In genomic region chr10:98133075-98133752, GRCh38 we compare ENCODE assay signal across 1 cellular context.
TF ChIP-seq lines count a peak whose summit lies in the region.

No MANE protein-coding gene starts in this region.

TF ChIP-seq in HepG2, 621 proteins besides CTCF, POLR2A, EP300 and RAD21:
- 0 out of 2 replicates have a peak, but pooled peaks have one; percentile 29 for TF ChIP-seq ZFX (CRISPR knock-in tag; IDR thresholded peaks at IDR 0.05; ENCODE audit: low read depth)
- TF ChIP-seq CEBPG (CRISPR knock-in tag; IDR thresholded peaks at IDR 0.05) = peak; percentile 36; the same call in 1 of the 2 replicates
